In genomic region chr20:45944151-45944964, GRCh38 we compare ENCODE assay signal across 1 cellular context.
TF ChIP-seq lines count a peak whose summit lies in the region.

No MANE protein-coding gene starts in this region.

TF ChIP-seq in K562, 482 proteins besides CTCF, POLR2A, EP300 and RAD21 (continues in another document):
- TF ChIP-seq ZNF316 (IDR thresholded peaks at IDR 0.05): peak; percentile 99
- TF ChIP-seq HEY1 (CRISPR knock-in tag; IDR thresholded peaks at IDR 0.05; ENCODE audit: borderline replicate concordance): no peak
- TF ChIP-seq ATF1 (CRISPR knock-in tag; IDR thresholded peaks at IDR 0.05): no peak
- TF ChIP-seq ATF1 (tag; IDR thresholded peaks at IDR 0.05): peak; percentile 59
- peak; percentile 26; the same call in 1 of the 2 replicates for TF ChIP-seq NCOR1 (IDR thresholded peaks at IDR 0.05)
- TF ChIP-seq FUS (optimal IDR thresholded peaks at IDR 0.05; ENCODE audit: low read depth, low read length): no peak
- no peak for TF ChIP-seq SETDB1 (IDR thresholded peaks at IDR 0.05; ENCODE audit: low read length)
- no peak for TF ChIP-seq RBM39 (optimal IDR thresholded peaks at IDR 0.05; ENCODE audit: low read depth, low read length)
- TF ChIP-seq CBFA2T3 (IDR thresholded peaks at IDR 0.05): peak; percentile 52
- no peak for TF ChIP-seq TARDBP (IDR thresholded peaks at IDR 0.05)
- no peak for TF ChIP-seq NR2C2 (CRISPR knock-in tag; IDR thresholded peaks at IDR 0.05)
- TF ChIP-seq NR2C2 (tag; IDR thresholded peaks at IDR 0.05): peak; percentile 14; the same call in 1 of the 2 replicates
- TF ChIP-seq HMBOX1 (IDR thresholded peaks at IDR 0.05): peak; percentile 69; the same call in 1 of the 2 replicates
- TF ChIP-seq FOXP1 (CRISPR knock-in tag; IDR thresholded peaks at IDR 0.05): no peak
- no peak for TF ChIP-seq PBX2 (CRISPR knock-in tag; IDR thresholded peaks at IDR 0.05; ENCODE audit: low read depth)
- peak; percentile 63 for TF ChIP-seq PBX2 (tag; conservative IDR thresholded peaks at IDR 0.05; ENCODE audit: low read depth)
- no peak for TF ChIP-seq SNRNP70 (optimal IDR thresholded peaks at IDR 0.05; ENCODE audit: low read depth, low read length)
- no peak for TF ChIP-seq ZNF436 (CRISPR knock-in tag; IDR thresholded peaks at IDR 0.05)
- no peak for TF ChIP-seq ZC3H8 (IDR thresholded peaks at IDR 0.05)
- TF ChIP-seq ZNF41 (CRISPR knock-in tag; conservative IDR thresholded peaks at IDR 0.05): no peak
- TF ChIP-seq REST (CRISPR knock-in tag; IDR thresholded peaks at IDR 0.05; ENCODE audit: low read depth): no peak
- TF ChIP-seq GATA2 (CRISPR knock-in tag; IDR thresholded peaks at IDR 0.05): no peak
- no peak for TF ChIP-seq SIN3B (IDR thresholded peaks at IDR 0.05; ENCODE audit: low read depth)
- peak; percentile 70 to 81; a peak in 3 of 4 replicates for TF ChIP-seq KDM1A (IDR thresholded peaks at IDR 0.05)
- TF ChIP-seq ASH1L (IDR thresholded peaks at IDR 0.05; ENCODE audit: borderline replicate concordance, low read depth, partially characterized antibody): no peak
- no peak for TF ChIP-seq RBM22 (IDR thresholded peaks at IDR 0.05; ENCODE audit: low read depth, low read length, poor library complexity, severe bottlenecking)
- no peak for TF ChIP-seq ZNF79 (CRISPR knock-in tag; IDR thresholded peaks at IDR 0.05; ENCODE audit: low read depth)
- no peak for TF ChIP-seq BRCA1 (IDR thresholded peaks at IDR 0.05)
- TF ChIP-seq BRCA1 (CRISPR knock-in tag; IDR thresholded peaks at IDR 0.05): no peak
- no peak for TF ChIP-seq BRF1 (IDR thresholded peaks at IDR 0.05; ENCODE audit: borderline replicate concordance, extremely low read depth, insufficient read length)
- TF ChIP-seq ZBTB17 (CRISPR knock-in tag; IDR thresholded peaks at IDR 0.05): no peak
- TF ChIP-seq BACH1 (tag; IDR thresholded peaks at IDR 0.05): peak; percentile 94
- TF ChIP-seq ZMIZ1 (IDR thresholded peaks at IDR 0.05; ENCODE audit: low read depth in 2 of 2, low read length in 2 of 2): 0 out of 4 replicates have a peak, but pooled peaks of 1 of the 2 experiments have one; percentile 60
- peak; percentile 89 for TF ChIP-seq SMARCA4 (IDR thresholded peaks at IDR 0.05)
- TF ChIP-seq MEIS2 (IDR thresholded peaks at IDR 0.05; ENCODE audit: partially characterized antibody): peak; percentile 84
- TF ChIP-seq CEBPG (CRISPR knock-in tag; IDR thresholded peaks at IDR 0.05): no peak
- peak in 1 of 2 experiments; percentile 49; a peak in 2 of 4 replicates for TF ChIP-seq CEBPG (tag; conservative IDR thresholded peaks at IDR 0.05 in 1 of 2, IDR thresholded peaks at IDR 0.05 in 1 of 2)
- TF ChIP-seq TBL1XR1 (IDR thresholded peaks at IDR 0.05; ENCODE audit: low read length in 2 of 2): no peak; a peak in 1 of 4 replicates
- no peak for TF ChIP-seq POLR2AphosphoS5 (IDR thresholded peaks at IDR 0.05; ENCODE audit: control insufficient read depth, insufficient read depth, low read depth, low read length)
- no peak for TF ChIP-seq FOXJ3 (CRISPR knock-in tag; IDR thresholded peaks at IDR 0.05)
- TF ChIP-seq ZBTB7A (IDR thresholded peaks at IDR 0.05; ENCODE audit: borderline replicate concordance, control insufficient read depth, low read depth, low read length): no peak
- no peak for TF ChIP-seq THAP12 (CRISPR knock-in tag; IDR thresholded peaks at IDR 0.05)
- TF ChIP-seq SP1 (CRISPR knock-in tag; IDR thresholded peaks at IDR 0.05): no peak
- TF ChIP-seq RNF219 (CRISPR knock-in tag; IDR thresholded peaks at IDR 0.05): no peak
- no peak for TF ChIP-seq NFIC (IDR thresholded peaks at IDR 0.05)
- TF ChIP-seq MTA1 (IDR thresholded peaks at IDR 0.05; ENCODE audit: borderline replicate concordance): peak; percentile 49; the same call in 1 of the 2 replicates
- TF ChIP-seq SMARCE1 (IDR thresholded peaks at IDR 0.05): peak; percentile 87
- TF ChIP-seq NFRKB (IDR thresholded peaks at IDR 0.05; ENCODE audit: low read depth): no peak
- TF ChIP-seq ARID1B (IDR thresholded peaks at IDR 0.05): peak; percentile 85
- TF ChIP-seq PYGO2 (tag; IDR thresholded peaks at IDR 0.05): no peak
- peak; percentile 44 for TF ChIP-seq EP400 (IDR thresholded peaks at IDR 0.05)
- peak; percentile 74 for TF ChIP-seq NFE2L1 (tag; IDR thresholded peaks at IDR 0.05; ENCODE audit: borderline replicate concordance, low read depth)
- no peak for TF ChIP-seq ZNF197 (CRISPR knock-in tag; IDR thresholded peaks at IDR 0.05; ENCODE audit: low read depth)
- TF ChIP-seq TRIM24 (IDR thresholded peaks at IDR 0.05): peak in 1 of 2 experiments; percentile 59; a peak in 2 of 4 replicates
- peak; percentile 73 for TF ChIP-seq ZEB2 (IDR thresholded peaks at IDR 0.05)
- no peak for TF ChIP-seq IRF1 (CRISPR knock-in tag; IDR thresholded peaks at IDR 0.05; ENCODE audit: borderline replicate concordance)
- no peak for TF ChIP-seq ZNF589 (CRISPR knock-in tag; IDR thresholded peaks at IDR 0.05; ENCODE audit: low read depth)
- no peak for TF ChIP-seq FOXA3 (CRISPR knock-in tag; conservative IDR thresholded peaks at IDR 0.05 in 1 of 2, IDR thresholded peaks at IDR 0.05 in 1 of 2)
- peak; percentile 61 for TF ChIP-seq CREM (IDR thresholded peaks at IDR 0.05; ENCODE audit: low read depth)
- TF ChIP-seq ZNF77 (CRISPR knock-in tag; IDR thresholded peaks at IDR 0.05): no peak
- no peak for TF ChIP-seq ZBED1 (IDR thresholded peaks at IDR 0.05)
- no peak for TF ChIP-seq TOE1 (IDR thresholded peaks at IDR 0.05; ENCODE audit: borderline replicate concordance)
- TF ChIP-seq TOE1 (CRISPR knock-in tag; IDR thresholded peaks at IDR 0.05; ENCODE audit: borderline replicate concordance, low read depth): no peak
- no peak for TF ChIP-seq ZNF175 (CRISPR knock-in tag; IDR thresholded peaks at IDR 0.05; ENCODE audit: low read depth)
- no peak for TF ChIP-seq ZZZ3 (IDR thresholded peaks at IDR 0.05)
- no peak for TF ChIP-seq ADNP (tag; IDR thresholded peaks at IDR 0.05)
- TF ChIP-seq SMAD2 (IDR thresholded peaks at IDR 0.05; ENCODE audit: low read depth, low read length): no peak
